20 cellular contexts compared by ENCODE assay signal in genomic region chr1:98854137-98854536, GRCh38.
DNase-seq lines count a peak whose midpoint lies in the region; ATAC-seq and TF ChIP-seq lines count a peak whose summit lies in the region.
"Had no signal": no experiment of that assay in that cellular context is flagged by ENCODE, and none has a peak within 500 bp of the region (broad histone marks: within the 10 kb centered on the region; RNA-seq: fewer than 3 reads in every experiment).

No MANE protein-coding gene starts in this region.

- BruUV-seq in OCI-LY7 (replicated peaks; lab: Mats Ljungman, UMichigan) = no TSS peak

- peak overlapping the region; percentile 60 for H3K27ac Mint-ChIP-seq in activated CD4-positive, alpha-beta T cell treated with anti-CD3 and anti-CD28 coated beads, Interleukin-2, amount 10 ng/mL, durations not matched to agents 7 days and 5 days
- no peak overlapping the region for H3K27ac Mint-ChIP-seq in CD4-positive, alpha-beta T cell

- no peaks in the 10 kb centered on the region for H3K9me2 ChIP-seq in OCI-LY7 (ENCODE audit: insufficient read depth, low read length)

- H3K9me3 ChIP-seq in CD4-positive, alpha-beta T cell (ENCODE audit: control insufficient read depth, low read length) = no peaks in the 10 kb centered on the region
- H3K9me3 ChIP-seq in OCI-LY7 (ENCODE audit: low read length) = no peaks in the 10 kb centered on the region
- H3K9me3 ChIP-seq: BLaER1, HAP-1, MG63 had no signal

- H3K27me3 ChIP-seq in CD4-positive, alpha-beta T cell (ENCODE audit: control insufficient read depth, insufficient read depth, low read length) = no peaks in the 10 kb centered on the region
- H3K27me3 ChIP-seq: BLaER1, MG63 had no signal

- ATAC-seq in CD4-positive, alpha-beta T cell (ENCODE audit: poor library complexity) = peak; percentile 64
- ATAC-seq: HepG2, PC-3 had no signal

- peaks cover 4% of the 10 kb centered on the region for H3K36me3 Mint-ChIP-seq in activated CD4-positive, alpha-beta T cell treated with anti-CD3 and anti-CD28 coated beads, Interleukin-2, amount 10 ng/mL, durations not matched to agents 7 days and 5 days (ENCODE audit: low read depth)
- H3K36me3 Mint-ChIP-seq in CD4-positive, alpha-beta T cell (ENCODE audit: low read depth) = no peaks in the 10 kb centered on the region

- no peaks in the 10 kb centered on the region for H3K36me3 ChIP-seq in OCI-LY7 (ENCODE audit: insufficient read depth, low read length)
- H3K36me3 ChIP-seq: BLaER1, HAP-1, MG63 had no signal

- H3K4me3 Mint-ChIP-seq in activated CD4-positive, alpha-beta T cell treated with anti-CD3 and anti-CD28 coated beads, Interleukin-2, amount 10 ng/mL, durations not matched to agents 7 days and 5 days = no peak overlapping the region
- no peak overlapping the region for H3K4me3 Mint-ChIP-seq in CD4-positive, alpha-beta T cell

- POLR2A ChIA-PET in activated CD4-positive, alpha-beta T cell treated with anti-CD3 and anti-CD28 coated beads, Interleukin-2, amount 10 ng/mL, durations not matched to agents 7 days and 5 days (lab: Charles Lee) = no interaction called here
- POLR2A ChIA-PET in CD4-positive, alpha-beta T cell (lab: Charles Lee) = interaction anchor here (2.2 kb wide), 1 partner anchor 17 kb away, joined by 8 read pairs; no protein-coding TSS in a partner anchor
- POLR2A ChIA-PET in OCI-LY7 (lab: Charles Lee) = no interaction called here

- H3K4me1 ChIP-seq in OCI-LY7 (ENCODE audit: insufficient read depth, low read length, poor library complexity, severe bottlenecking) = no peaks in the 10 kb centered on the region
- H3K4me1 ChIP-seq: BLaER1, HAP-1 had no signal

- H3K4me2 ChIP-seq in OCI-LY7 (ENCODE audit: low read length) = no peak overlapping the region
- H3K4me2 ChIP-seq: BLaER1, KMS-11 had no signal

- TF ChIP-seq CTCF in CD4-positive, alpha-beta T cell (IDR thresholded peaks at IDR 0.05) = no peak
- TF ChIP-seq CTCF in OCI-LY7 (conservative IDR thresholded peaks at IDR 0.05; ENCODE audit: low read length) = no peak

- peaks cover 10% of the 10 kb centered on the region for H3K4me1 Mint-ChIP-seq in activated CD4-positive, alpha-beta T cell treated with anti-CD3 and anti-CD28 coated beads, Interleukin-2, amount 10 ng/mL, durations not matched to agents 7 days and 5 days
- H3K4me1 Mint-ChIP-seq in CD4-positive, alpha-beta T cell (ENCODE audit: low read depth) = peaks cover 24% of the 10 kb centered on the region

- H3K27me3 Mint-ChIP-seq in activated CD4-positive, alpha-beta T cell treated with anti-CD3 and anti-CD28 coated beads, Interleukin-2, amount 10 ng/mL, durations not matched to agents 7 days and 5 days = no peaks in the 10 kb centered on the region
- H3K27me3 Mint-ChIP-seq in CD4-positive, alpha-beta T cell = no peaks in the 10 kb centered on the region

- no peak overlapping the region for H3K4me3 ChIP-seq in OCI-LY7 (ENCODE audit: low read depth, low read length, poor library complexity, severe bottlenecking)
- H3K4me3 ChIP-seq: BLaER1, HAP-1, MG63 had no signal

- H3K79me2 ChIP-seq in OCI-LY7 (ENCODE audit: insufficient read depth, low read depth, low read length) = no peaks in the 10 kb centered on the region

- peaks cover 12% of the 10 kb centered on the region for H3K9me3 Mint-ChIP-seq in activated CD4-positive, alpha-beta T cell treated with anti-CD3 and anti-CD28 coated beads, Interleukin-2, amount 10 ng/mL, durations not matched to agents 7 days and 5 days
- peaks cover 4% of the 10 kb centered on the region for H3K9me3 Mint-ChIP-seq in CD4-positive, alpha-beta T cell

- intact Hi-C loops in CD4-positive, alpha-beta T cell (cut with DNase I, micrococcal nuclease) = loop anchor here in 1 of 2 experiments (5.0 kb wide), 1 partner anchor 33 kb away; no protein-coding TSS in a partner anchor
- intact Hi-C loops in OCI-LY7 (cut with micrococcal nuclease; ENCODE audit: unreplicated experiment) = no loop called here

- H4K20me1 ChIP-seq in OCI-LY7 (ENCODE audit: insufficient read depth, low read length) = no peaks in the 10 kb centered on the region
- H4K20me1 ChIP-seq: BLaER1 had no signal

- DNase-seq in activated CD4-positive, alpha-beta T cell treated with anti-CD3 and anti-CD28 coated beads, Interleukin-2, amount 10 ng/mL, durations not matched to agents 7 days and 5 days = no peak
- no peak for DNase-seq in activated CD4-positive, alpha-beta T cell treated with anti-CD3 and anti-CD28 coated beads for 4 hours
- DNase-seq in CD4-positive, alpha-beta T cell = no peak
- DNase-seq in OCI-LY7 (ENCODE audit: low spot score) (no peak), iPS-NIHi7 (ENCODE audit: extremely low spot score) (peak; percentile 13), NCI-H345 treated with DMSO at 0.1 percent for 48 hours (lab: John Stamatoyannopoulos, UW; ENCODE audit: unreplicated experiment) (no peak), substantia nigra (lab: John Stamatoyannopoulos, UW) (no peak), DMS53 (lab: John Stamatoyannopoulos, UW) (no peak)
- DNase-seq: 8988T, COR-L47, DMS153, MG63, NCI-H1092 treated with DMSO at 0.1 percent for 48 hours, NCI-H1694, NCI-H446, PC-3 had no signal

- H3K27ac ChIP-seq in CD4-positive, alpha-beta T cell (ENCODE audit: low read depth, low read length) = no peak overlapping the region
- H3K27ac ChIP-seq in OCI-LY7 (ENCODE audit: low read depth, low read length, poor library complexity, severe bottlenecking) (no peak overlapping the region), substantia nigra (ENCODE audit: low read depth, low read length, poor library complexity, severe bottlenecking) (no peak overlapping the region)
- H3K27ac ChIP-seq: BLaER1, KMS-11 had no signal

- CTCF ChIA-PET in activated CD4-positive, alpha-beta T cell treated with anti-CD3 and anti-CD28 coated beads, Interleukin-2, amount 10 ng/mL, durations not matched to agents 7 days and 5 days (lab: Charles Lee) = no interaction called here
- CTCF ChIA-PET in CD4-positive, alpha-beta T cell (lab: Charles Lee) = no interaction called here
- CTCF ChIA-PET in OCI-LY7 (lab: Charles Lee; ENCODE audit: unreplicated experiment) = no interaction called here

- H2AFZ ChIP-seq in OCI-LY7 (ENCODE audit: low read length) = 0 out of 2 replicates have a peak overlapping the region, but pooled peaks have one; percentile 14
